ENCODE assay signal across 1 cellular context in genomic region chr12:53100466-53101151, GRCh38.
TF ChIP-seq lines count a peak whose summit lies in the region.

No MANE protein-coding gene starts in this region.

TF ChIP-seq in HepG2, 621 proteins besides CTCF, POLR2A, EP300 and RAD21:
- TF ChIP-seq MIER2 (CRISPR knock-in tag; IDR thresholded peaks at IDR 0.05) (no peak), EED (CRISPR knock-in tag; IDR thresholded peaks at IDR 0.05) (no peak), ZFP91 (CRISPR knock-in tag; IDR thresholded peaks at IDR 0.05; ENCODE audit: borderline replicate concordance) (0 out of 2 replicates have a peak, but pooled peaks have one; percentile 13), ZBTB38 (CRISPR knock-in tag; IDR thresholded peaks at IDR 0.05) (0 out of 2 replicates have a peak, but pooled peaks have one; percentile 17)
